In genomic region chr17:79813826-79814623, GRCh38 we compare ENCODE assay signal across 10 cellular contexts. TPM values are rescaled to one million over a fixed set of nuclear protein-coding genes. Genes with fewer than 3 reads are reported as not detected.
DNase-seq lines count a peak whose midpoint lies in the region; ATAC-seq and TF ChIP-seq lines count a peak whose summit lies in the region.
"Had no signal": no experiment of that assay in that cellular context is flagged by ENCODE, and none has a peak within 500 bp of the region (broad histone marks: within the 10 kb centered on the region; RNA-seq: fewer than 3 reads in every experiment).

No MANE protein-coding gene starts in this region.

- no peak overlapping the region for H2AK5ac ChIP-seq in H9 (ENCODE audit: insufficient read length, low read length)

- DNase-seq in BE2C (no peak), H9 (peak; percentile 39), naive B cell (no peak), posterior vena cava (ENCODE audit: low spot score) (no peak), 8988T (no peak)
- no peak for DNase-seq in activated naive CD8-positive, alpha-beta T cell treated with anti-CD3 and anti-CD28 coated beads for 36 hours
- DNase-seq: activated CD4-positive, alpha-beta T cell treated with anti-CD3 and anti-CD28 coated beads, Interleukin-2, amount 50 U/mL, for 1 hour; NCI-H2107 had no signal

- no peaks in the 10 kb centered on the region for H3K27me3 ChIP-seq in BE2C
- H3K27me3 ChIP-seq in H9 (ENCODE audit: insufficient read depth, low read length): peaks cover 80% of the 10 kb centered on the region

- H2BK5ac ChIP-seq in H9 (ENCODE audit: insufficient read length, low read length): no peak overlapping the region

- peaks cover 0 to 9% of the 10 kb centered on the region in 2 experiments; a peak in 1 of 5 replicates for H3K9me3 Mint-ChIP-seq in H9
- H3K9me3 Mint-ChIP-seq in activated naive CD8-positive, alpha-beta T cell treated with anti-CD3 and anti-CD28 coated beads for 36 hours: no peaks in the 10 kb centered on the region
- H3K9me3 Mint-ChIP-seq in naive B cell: peaks cover 0 to 5% (median 0%) of the 10 kb centered on the region in 7 donors

- H4K20me1 ChIP-seq in H9 (ENCODE audit: control insufficient read depth, insufficient read depth, insufficient read length): no peaks in the 10 kb centered on the region

- H3K23me2 ChIP-seq in H9 (ENCODE audit: insufficient read length, low read depth, low read length, poor library complexity, severe bottlenecking): peaks cover 5% of the 10 kb centered on the region

- ATAC-seq in naive B cell (ENCODE audit: low read depth in 2 of 2) (no peak), HG03342 (IDR thresholded peaks at IDR 0.05; ENCODE audit: unreplicated experiment) (no peak), GM21786 (IDR thresholded peaks at IDR 0.05; ENCODE audit: unreplicated experiment) (no peak)

- H4K8ac ChIP-seq in H9 (replicated peaks; ENCODE audit: insufficient read length, low read depth, low read length): no peak overlapping the region

- no peak overlapping the region for H3K56ac ChIP-seq in H9 (ENCODE audit: insufficient read length, low read depth, low read length)

- H4K5ac ChIP-seq in H9 (ENCODE audit: insufficient read length, low read depth, low read length): no peak overlapping the region

- H4K91ac ChIP-seq in H9 (ENCODE audit: insufficient read length, low read depth, low read length): no peak overlapping the region

- no peak overlapping the region for H2BK15ac ChIP-seq in H9 (ENCODE audit: low read depth, low read length)

- H2BK120ac ChIP-seq in H9 (ENCODE audit: low read depth, low read length, poor library complexity, severe bottlenecking): no peak overlapping the region

- no CpG with 5 or more reads among the region's 37 CpGs for WGBS in H9 (ENCODE audit: extremely low coverage, insufficient read length, low lambda C conversion rate)

- no peak for TF ChIP-seq CTCF in BE2C (IDR thresholded peaks at IDR 0.05; ENCODE audit: low read depth, low read length)
- no peak for TF ChIP-seq CTCF in H9 (conservative IDR thresholded peaks at IDR 0.05)

- H2AFZ ChIP-seq in H9 (ENCODE audit: low read length): no peak overlapping the region

- H3K27ac ChIP-seq in H9 (ENCODE audit: insufficient read length, low read depth, low read length): no peak overlapping the region

- H3K9ac ChIP-seq in H9 (ENCODE audit: extremely low read depth, insufficient read length, low read length): no peak overlapping the region

- H3K79me2 ChIP-seq in H9 (ENCODE audit: insufficient read depth, low read length): no peaks in the 10 kb centered on the region

- H3K4ac ChIP-seq in H9 (ENCODE audit: low read depth, low read length): no peak overlapping the region; the same call in 1 of the 2 replicates

- no peaks in the 10 kb centered on the region for H3K79me1 ChIP-seq in H9 (ENCODE audit: insufficient read depth, low read depth, low read length, poor library complexity, severe bottlenecking)

- H3K4me2 ChIP-seq in H9 (ENCODE audit: insufficient read depth, insufficient read length, low read length): peak overlapping the region; percentile 9

- H3K23ac ChIP-seq in H9 (ENCODE audit: insufficient read length, low read depth, low read length): no peak overlapping the region

- H3K27ac Mint-ChIP-seq in H9: no peak overlapping the region
- peak overlapping the region; percentile 52 for H3K27ac Mint-ChIP-seq in activated naive CD8-positive, alpha-beta T cell treated with anti-CD3 and anti-CD28 coated beads for 36 hours
- H3K27ac Mint-ChIP-seq in naive B cell: peak overlapping the region in 4 of 6 donors; percentile 33 to 91 (median 67)

- intact Hi-C loops in posterior vena cava (cut with DNase I): no loop called here

- H3K4me1 Mint-ChIP-seq in H9: peaks cover 26 to 32% of the 10 kb centered on the region in 2 experiments
- H3K4me1 Mint-ChIP-seq in activated naive CD8-positive, alpha-beta T cell treated with anti-CD3 and anti-CD28 coated beads for 36 hours: peaks cover 21% of the 10 kb centered on the region
- peaks cover 13 to 24% (median 20%) of the 10 kb centered on the region in 3 donors for H3K4me1 Mint-ChIP-seq in naive B cell

- H3K4me1 ChIP-seq in BE2C: peaks cover 16% of the 10 kb centered on the region
- no peaks in the 10 kb centered on the region for H3K4me1 ChIP-seq in H9 (ENCODE audit: insufficient read depth, low read length)

- H2BK20ac ChIP-seq in H9 (ENCODE audit: low read depth, low read length, poor library complexity, severe bottlenecking): peak overlapping the region; percentile 26

- H3T11ph ChIP-seq in H9 (ENCODE audit: low read length): no peak overlapping the region

- H3K36me3 Mint-ChIP-seq in H9 (ENCODE audit: insufficient read depth in 1 of 3, low read depth in 3 of 3): no peaks in the 10 kb centered on the region; a peak in 1 of 7 replicates
- H3K36me3 Mint-ChIP-seq in activated naive CD8-positive, alpha-beta T cell treated with anti-CD3 and anti-CD28 coated beads for 36 hours: no peaks in the 10 kb centered on the region
- H3K36me3 Mint-ChIP-seq in naive B cell: peaks cover 0 to 5% of the 10 kb centered on the region in 2 donors

- H3K27me3 Mint-ChIP-seq in H9 (ENCODE audit: low read depth) (peaks cover 91% of the 10 kb centered on the region), naive B cell (peaks cover 42 to 62% (median 58%) of the 10 kb centered on the region in 3 donors)
- peaks cover 70% of the 10 kb centered on the region for H3K27me3 Mint-ChIP-seq in activated naive CD8-positive, alpha-beta T cell treated with anti-CD3 and anti-CD28 coated beads for 36 hours

- peak overlapping the region; percentile 19 for H3K18ac ChIP-seq in H9 (ENCODE audit: insufficient read length, low read depth, low read length)

- H2BK12ac ChIP-seq in H9 (ENCODE audit: insufficient read length, low read depth, low read length): no peak overlapping the region

- H3K4me3 ChIP-seq in BE2C (ENCODE audit: low read depth, low read length): peak overlapping the region; percentile 24

- H3K4me3 Mint-ChIP-seq in H9: peak overlapping the region; percentile 33 to 74
- H3K4me3 Mint-ChIP-seq in activated naive CD8-positive, alpha-beta T cell treated with anti-CD3 and anti-CD28 coated beads for 36 hours: peak overlapping the region; percentile 47
- peak overlapping the region; percentile 52 to 88 (median 70) for H3K4me3 Mint-ChIP-seq in naive B cell

- no peaks in the 10 kb centered on the region for H3K36me3 ChIP-seq in BE2C

- H3K9me3 ChIP-seq in BE2C: no peaks in the 10 kb centered on the region
- no peaks in the 10 kb centered on the region for H3K9me3 ChIP-seq in H9 (ENCODE audit: control insufficient read depth, low read depth, low read length)

- H3K14ac ChIP-seq in H9 (ENCODE audit: insufficient read depth, low read length): 0 out of 2 replicates have a peak overlapping the region, but pooled peaks have one; percentile 20

RNA-seq across cellular contexts. Expression of gene CBX8, which starts 17.1 kb away (rescaled TPM):
- polyA plus RNA-seq in BE2C (2012; ENCODE audit: insufficient read depth, insufficient read length, low read depth): 54.5 TPM
- total RNA-seq in H9 (2021) (1.2 and 2.9 TPM in 2 replicates), posterior vena cava (1 to 10 TPM; 4.4 to 5.1 TPM)
- 1 to 10 TPM; 3.5 to 4.1 TPM for total RNA-seq in activated naive CD8-positive, alpha-beta T cell treated with anti-CD3 and anti-CD28 coated beads for 36 hours
- 1 to 10 TPM in 1 of 6 donors, under 1 TPM in 4, not detected in 1; 0.16 to 1.3 (median 0.58) TPM for polyA plus RNA-seq in naive B cell (ENCODE audit: low read depth in 6 of 6)

RNA-seq across cellular contexts. Expression of gene CBX4, which starts 25.2 kb away (rescaled TPM):
- polyA plus RNA-seq in BE2C (2012; ENCODE audit: insufficient read depth, insufficient read length, low read depth): 226 TPM
- total RNA-seq in H9 (2021) (5.1 and 6.2 TPM in 2 replicates), posterior vena cava (10 to 100 TPM; 11.5 to 14.4 TPM)
- total RNA-seq in activated naive CD8-positive, alpha-beta T cell treated with anti-CD3 and anti-CD28 coated beads for 36 hours: 10 to 100 TPM; 18.2 to 18.6 TPM
- polyA plus RNA-seq in naive B cell (ENCODE audit: low read depth in 6 of 6): 10 to 100 TPM in 2 of 6 donors, 1 to 10 TPM in 4; 3.3 to 17.1 (median 9.6) TPM

RNA-seq across cellular contexts. Expression of gene CBX2, which starts 36.1 kb away (rescaled TPM):
- 46.9 TPM for polyA plus RNA-seq in BE2C (2012; ENCODE audit: insufficient read depth, insufficient read length, low read depth)
- total RNA-seq in H9 (2021) (77.4 and 79.4 TPM in 2 replicates), posterior vena cava (1 to 10 TPM; 1.6 to 1.8 TPM)
- total RNA-seq in activated naive CD8-positive, alpha-beta T cell treated with anti-CD3 and anti-CD28 coated beads for 36 hours: 1 to 10 TPM; 5.2 to 5.4 TPM
- under 1 TPM in 1 of 6 donors, not detected in 5; 0.09 TPM for polyA plus RNA-seq in naive B cell (ENCODE audit: low read depth in 6 of 6)

Comparison
In these comparisons a context has a peak if more than half of its experiments do, and no peak if none do; other contexts are left out.
1. H3K27ac Mint-ChIP-seq: peak in activated naive CD8-positive, alpha-beta T cell treated with anti-CD3 and anti-CD28 coated beads for 36 hours (single experiment) and naive B cell (4 of 6); none in H9 (0 of 3).
2. RNA of gene CBX2, which starts 36.1 kb away (total RNA-seq): 77.4 to 79.4 TPM in H9; 5.2 to 5.4 TPM in activated naive CD8-positive, alpha-beta T cell treated with anti-CD3 and anti-CD28 coated beads for 36 hours and 1.6 to 1.8 TPM in posterior vena cava; every median in the first group is over 10 times any median in the second.
3. Peak in every context shown above with its lines, with median percentiles within 50 percentile points of each other: H3K4me3 Mint-ChIP-seq.